1 cellular context compared by ENCODE assay signal in the genomic region with DNA sequence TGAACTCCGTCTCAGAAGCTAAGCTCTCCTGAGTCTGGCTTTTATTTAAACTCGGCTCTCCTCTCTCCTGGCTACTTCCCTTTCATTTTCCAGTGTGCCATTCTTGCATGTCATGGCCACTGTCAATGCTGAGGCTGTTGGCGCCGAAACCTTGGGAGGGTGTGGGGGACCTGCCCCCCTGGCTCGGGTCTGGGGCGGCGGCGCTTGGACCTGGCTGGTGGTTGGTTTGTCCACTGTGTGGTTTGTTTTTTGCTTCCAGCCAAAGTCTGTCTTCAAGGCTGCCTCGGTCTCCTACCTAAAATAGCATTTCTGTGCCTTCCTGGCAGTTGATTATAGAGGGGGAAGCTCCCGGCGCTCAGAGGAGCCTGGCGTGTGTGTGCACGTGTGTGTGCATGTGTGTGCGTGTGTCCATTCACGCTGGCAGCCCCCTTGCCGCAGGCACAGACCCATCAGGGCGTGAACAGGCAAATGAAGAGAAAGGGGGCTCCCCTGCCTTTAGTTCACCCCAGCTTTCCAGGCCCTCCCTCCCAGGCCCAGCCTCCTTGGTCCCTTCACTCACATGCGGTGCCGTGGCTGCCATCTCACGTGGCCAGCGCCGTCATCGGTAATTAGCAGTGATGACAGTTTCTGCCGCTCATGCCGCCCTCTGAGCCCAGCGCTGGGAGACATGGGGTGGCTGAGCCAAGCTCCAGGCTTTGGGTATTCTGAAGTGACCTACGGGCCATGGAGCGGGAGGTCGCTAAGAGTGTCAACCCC.
TF ChIP-seq lines count a peak whose summit lies in the region.

No MANE protein-coding gene starts in this region.

TF ChIP-seq in K562, 482 proteins besides CTCF, POLR2A, EP300 and RAD21 (continued from another document and continues in another):
- TF ChIP-seq ZNF224 (CRISPR knock-in tag; IDR thresholded peaks at IDR 0.05) (0 out of 2 replicates have a peak, but pooled peaks have one; percentile 53), TCF3 (CRISPR knock-in tag; IDR thresholded peaks at IDR 0.05) (0 out of 2 replicates have a peak, but pooled peaks have one; percentile 5), SRSF1 (IDR thresholded peaks at IDR 0.05; ENCODE audit: low read depth, low read length) (no peak), CBX1 (IDR thresholded peaks at IDR 0.05; ENCODE audit: low read depth) (no peak), TBP (optimal IDR thresholded peaks at IDR 0.05; ENCODE audit: low read depth, low read length) (peak; percentile 54), HDAC1 (IDR thresholded peaks at IDR 0.05) (peak in 1 of 2 experiments; percentile 93; a peak in 2 of 4 replicates), ZNF79 (CRISPR knock-in tag; IDR thresholded peaks at IDR 0.05; ENCODE audit: low read depth) (no peak), MTA3 (IDR thresholded peaks at IDR 0.05; ENCODE audit: borderline replicate concordance) (peak; percentile 61; the same call in 1 of the 2 replicates), CREBBP (IDR thresholded peaks at IDR 0.05; ENCODE audit: low read depth, low read length) (no peak), HDAC2 (IDR thresholded peaks at IDR 0.05) (0 out of 2 replicates have a peak, but pooled peaks have one; percentile 52), DACH1 (IDR thresholded peaks at IDR 0.05; ENCODE audit: partially characterized antibody) (no peak), NCOA2 (IDR thresholded peaks at IDR 0.05; ENCODE audit: partially characterized antibody in 2 of 2) (no peak), ZNF57 (CRISPR knock-in tag; IDR thresholded peaks at IDR 0.05) (no peak), ATF7 (IDR thresholded peaks at IDR 0.05) (peak; percentile 69; the same call in 1 of the 2 replicates), MCM3 (IDR thresholded peaks at IDR 0.05) (no peak), NFATC3 (IDR thresholded peaks at IDR 0.05) (no peak), PCBP2 (IDR thresholded peaks at IDR 0.05; ENCODE audit: low read depth, low read length, poor library complexity, severe bottlenecking) (no peak), HDAC3 (IDR thresholded peaks at IDR 0.05; ENCODE audit: borderline replicate concordance, partially characterized antibody) (no peak), DNMT1 (IDR thresholded peaks at IDR 0.05) (no peak)
- TF ChIP-seq, protein P1, sequence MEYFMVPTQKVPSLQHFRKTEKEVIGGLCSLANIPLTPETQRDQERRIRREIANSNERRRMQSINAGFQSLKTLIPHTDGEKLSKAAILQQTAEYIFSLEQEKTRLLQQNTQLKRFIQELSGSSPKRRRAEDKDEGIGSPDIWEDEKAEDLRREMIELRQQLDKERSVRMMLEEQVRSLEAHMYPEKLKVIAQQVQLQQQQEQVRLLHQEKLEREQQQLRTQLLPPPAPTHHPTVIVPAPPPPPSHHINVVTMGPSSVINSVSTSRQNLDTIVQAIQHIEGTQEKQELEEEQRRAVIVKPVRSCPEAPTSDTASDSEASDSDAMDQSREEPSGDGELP (CRISPR knock-in tag; IDR thresholded peaks at IDR 0.05; ENCODE audit: borderline replicate concordance), result peak; percentile 65; the same call in 1 of the 2 replicates
- TF ChIP-seq, protein P2, sequence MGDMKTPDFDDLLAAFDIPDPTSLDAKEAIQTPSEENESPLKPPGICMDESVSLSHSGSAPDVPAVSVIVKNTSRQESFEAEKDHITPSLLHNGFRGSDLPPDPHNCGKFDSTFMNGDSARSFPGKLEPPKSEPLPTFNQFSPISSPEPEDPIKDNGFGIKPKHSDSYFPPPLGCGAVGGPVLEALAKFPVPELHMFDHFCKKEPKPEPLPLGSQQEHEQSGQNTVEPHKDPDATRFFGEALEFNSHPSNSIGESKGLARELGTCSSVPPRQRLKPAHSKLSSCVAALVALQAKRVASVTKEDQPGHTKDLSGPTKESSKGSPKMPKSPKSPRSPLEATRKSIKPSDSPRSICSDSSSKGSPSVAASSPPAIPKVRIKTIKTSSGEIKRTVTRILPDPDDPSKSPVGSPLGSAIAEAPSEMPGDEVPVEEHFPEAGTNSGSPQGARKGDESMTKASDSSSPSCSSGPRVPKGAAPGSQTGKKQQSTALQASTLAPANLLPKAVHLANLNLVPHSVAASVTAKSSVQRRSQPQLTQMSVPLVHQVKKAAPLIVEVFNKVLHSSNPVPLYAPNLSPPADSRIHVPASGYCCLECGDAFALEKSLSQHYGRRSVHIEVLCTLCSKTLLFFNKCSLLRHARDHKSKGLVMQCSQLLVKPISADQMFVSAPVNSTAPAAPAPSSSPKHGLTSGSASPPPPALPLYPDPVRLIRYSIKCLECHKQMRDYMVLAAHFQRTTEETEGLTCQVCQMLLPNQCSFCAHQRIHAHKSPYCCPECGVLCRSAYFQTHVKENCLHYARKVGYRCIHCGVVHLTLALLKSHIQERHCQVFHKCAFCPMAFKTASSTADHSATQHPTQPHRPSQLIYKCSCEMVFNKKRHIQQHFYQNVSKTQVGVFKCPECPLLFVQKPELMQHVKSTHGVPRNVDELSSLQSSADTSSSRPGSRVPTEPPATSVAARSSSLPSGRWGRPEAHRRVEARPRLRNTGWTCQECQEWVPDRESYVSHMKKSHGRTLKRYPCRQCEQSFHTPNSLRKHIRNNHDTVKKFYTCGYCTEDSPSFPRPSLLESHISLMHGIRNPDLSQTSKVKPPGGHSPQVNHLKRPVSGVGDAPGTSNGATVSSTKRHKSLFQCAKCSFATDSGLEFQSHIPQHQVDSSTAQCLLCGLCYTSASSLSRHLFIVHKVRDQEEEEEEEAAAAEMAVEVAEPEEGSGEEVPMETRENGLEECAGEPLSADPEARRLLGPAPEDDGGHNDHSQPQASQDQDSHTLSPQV (IDR thresholded peaks at IDR 0.05), result peak; percentile 78
- TF ChIP-seq, protein P3, sequence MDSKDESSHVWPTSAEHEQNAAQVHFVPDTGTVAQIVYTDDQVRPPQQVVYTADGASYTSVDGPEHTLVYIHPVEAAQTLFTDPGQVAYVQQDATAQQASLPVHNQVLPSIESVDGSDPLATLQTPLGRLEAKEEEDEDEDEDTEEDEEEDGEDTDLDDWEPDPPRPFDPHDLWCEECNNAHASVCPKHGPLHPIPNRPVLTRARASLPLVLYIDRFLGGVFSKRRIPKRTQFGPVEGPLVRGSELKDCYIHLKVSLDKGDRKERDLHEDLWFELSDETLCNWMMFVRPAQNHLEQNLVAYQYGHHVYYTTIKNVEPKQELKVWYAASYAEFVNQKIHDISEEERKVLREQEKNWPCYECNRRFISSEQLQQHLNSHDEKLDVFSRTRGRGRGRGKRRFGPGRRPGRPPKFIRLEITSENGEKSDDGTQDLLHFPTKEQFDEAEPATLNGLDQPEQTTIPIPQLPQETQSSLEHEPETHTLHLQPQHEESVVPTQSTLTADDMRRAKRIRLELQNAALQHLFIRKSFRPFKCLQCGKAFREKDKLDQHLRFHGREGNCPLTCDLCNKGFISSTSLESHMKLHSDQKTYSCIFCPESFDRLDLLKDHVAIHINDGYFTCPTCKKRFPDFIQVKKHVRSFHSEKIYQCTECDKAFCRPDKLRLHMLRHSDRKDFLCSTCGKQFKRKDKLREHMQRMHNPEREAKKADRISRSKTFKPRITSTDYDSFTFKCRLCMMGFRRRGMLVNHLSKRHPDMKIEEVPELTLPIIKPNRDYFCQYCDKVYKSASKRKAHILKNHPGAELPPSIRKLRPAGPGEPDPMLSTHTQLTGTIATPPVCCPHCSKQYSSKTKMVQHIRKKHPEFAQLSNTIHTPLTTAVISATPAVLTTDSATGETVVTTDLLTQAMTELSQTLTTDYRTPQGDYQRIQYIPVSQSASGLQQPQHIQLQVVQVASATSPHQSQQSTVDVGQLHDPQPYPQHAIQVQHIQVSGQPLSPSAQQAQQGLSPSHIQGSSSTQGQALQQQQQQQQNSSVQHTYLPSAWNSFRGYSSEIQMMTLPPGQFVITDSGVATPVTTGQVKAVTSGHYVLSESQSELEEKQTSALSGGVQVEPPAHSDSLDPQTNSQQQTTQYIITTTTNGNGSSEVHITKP (IDR thresholded peaks at IDR 0.05; ENCODE audit: partially characterized antibody), result peak; percentile 54
- TF ChIP-seq, protein P4, sequence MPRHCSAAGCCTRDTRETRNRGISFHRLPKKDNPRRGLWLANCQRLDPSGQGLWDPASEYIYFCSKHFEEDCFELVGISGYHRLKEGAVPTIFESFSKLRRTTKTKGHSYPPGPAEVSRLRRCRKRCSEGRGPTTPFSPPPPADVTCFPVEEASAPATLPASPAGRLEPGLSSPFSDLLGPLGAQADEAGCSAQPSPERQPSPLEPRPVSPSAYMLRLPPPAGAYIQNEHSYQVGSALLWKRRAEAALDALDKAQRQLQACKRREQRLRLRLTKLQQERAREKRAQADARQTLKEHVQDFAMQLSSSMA (CRISPR knock-in tag; IDR thresholded peaks at IDR 0.05), result no peak
- TF ChIP-seq, protein P5, sequence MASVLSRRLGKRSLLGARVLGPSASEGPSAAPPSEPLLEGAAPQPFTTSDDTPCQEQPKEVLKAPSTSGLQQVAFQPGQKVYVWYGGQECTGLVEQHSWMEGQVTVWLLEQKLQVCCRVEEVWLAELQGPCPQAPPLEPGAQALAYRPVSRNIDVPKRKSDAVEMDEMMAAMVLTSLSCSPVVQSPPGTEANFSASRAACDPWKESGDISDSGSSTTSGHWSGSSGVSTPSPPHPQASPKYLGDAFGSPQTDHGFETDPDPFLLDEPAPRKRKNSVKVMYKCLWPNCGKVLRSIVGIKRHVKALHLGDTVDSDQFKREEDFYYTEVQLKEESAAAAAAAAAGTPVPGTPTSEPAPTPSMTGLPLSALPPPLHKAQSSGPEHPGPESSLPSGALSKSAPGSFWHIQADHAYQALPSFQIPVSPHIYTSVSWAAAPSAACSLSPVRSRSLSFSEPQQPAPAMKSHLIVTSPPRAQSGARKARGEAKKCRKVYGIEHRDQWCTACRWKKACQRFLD (CRISPR knock-in tag; IDR thresholded peaks at IDR 0.05), result 0 out of 2 replicates have a peak, but pooled peaks have one; percentile 35
- TF ChIP-seq, protein P6, sequence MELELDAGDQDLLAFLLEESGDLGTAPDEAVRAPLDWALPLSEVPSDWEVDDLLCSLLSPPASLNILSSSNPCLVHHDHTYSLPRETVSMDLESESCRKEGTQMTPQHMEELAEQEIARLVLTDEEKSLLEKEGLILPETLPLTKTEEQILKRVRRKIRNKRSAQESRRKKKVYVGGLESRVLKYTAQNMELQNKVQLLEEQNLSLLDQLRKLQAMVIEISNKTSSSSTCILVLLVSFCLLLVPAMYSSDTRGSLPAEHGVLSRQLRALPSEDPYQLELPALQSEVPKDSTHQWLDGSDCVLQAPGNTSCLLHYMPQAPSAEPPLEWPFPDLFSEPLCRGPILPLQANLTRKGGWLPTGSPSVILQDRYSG (tag; conservative IDR thresholded peaks at IDR 0.05; ENCODE audit: low read depth), result no peak
- TF ChIP-seq, protein P7, sequence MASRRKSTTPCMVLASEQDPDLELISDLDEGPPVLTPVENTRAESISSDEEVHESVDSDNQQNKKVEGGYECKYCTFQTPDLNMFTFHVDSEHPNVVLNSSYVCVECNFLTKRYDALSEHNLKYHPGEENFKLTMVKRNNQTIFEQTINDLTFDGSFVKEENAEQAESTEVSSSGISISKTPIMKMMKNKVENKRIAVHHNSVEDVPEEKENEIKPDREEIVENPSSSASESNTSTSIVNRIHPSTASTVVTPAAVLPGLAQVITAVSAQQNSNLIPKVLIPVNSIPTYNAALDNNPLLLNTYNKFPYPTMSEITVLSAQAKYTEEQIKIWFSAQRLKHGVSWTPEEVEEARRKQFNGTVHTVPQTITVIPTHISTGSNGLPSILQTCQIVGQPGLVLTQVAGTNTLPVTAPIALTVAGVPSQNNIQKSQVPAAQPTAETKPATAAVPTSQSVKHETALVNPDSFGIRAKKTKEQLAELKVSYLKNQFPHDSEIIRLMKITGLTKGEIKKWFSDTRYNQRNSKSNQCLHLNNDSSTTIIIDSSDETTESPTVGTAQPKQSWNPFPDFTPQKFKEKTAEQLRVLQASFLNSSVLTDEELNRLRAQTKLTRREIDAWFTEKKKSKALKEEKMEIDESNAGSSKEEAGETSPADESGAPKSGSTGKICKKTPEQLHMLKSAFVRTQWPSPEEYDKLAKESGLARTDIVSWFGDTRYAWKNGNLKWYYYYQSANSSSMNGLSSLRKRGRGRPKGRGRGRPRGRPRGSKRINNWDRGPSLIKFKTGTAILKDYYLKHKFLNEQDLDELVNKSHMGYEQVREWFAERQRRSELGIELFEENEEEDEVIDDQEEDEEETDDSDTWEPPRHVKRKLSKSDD (conservative IDR thresholded peaks at IDR 0.05; ENCODE audit: low read length), result no peak
- TF ChIP-seq, protein P8, sequence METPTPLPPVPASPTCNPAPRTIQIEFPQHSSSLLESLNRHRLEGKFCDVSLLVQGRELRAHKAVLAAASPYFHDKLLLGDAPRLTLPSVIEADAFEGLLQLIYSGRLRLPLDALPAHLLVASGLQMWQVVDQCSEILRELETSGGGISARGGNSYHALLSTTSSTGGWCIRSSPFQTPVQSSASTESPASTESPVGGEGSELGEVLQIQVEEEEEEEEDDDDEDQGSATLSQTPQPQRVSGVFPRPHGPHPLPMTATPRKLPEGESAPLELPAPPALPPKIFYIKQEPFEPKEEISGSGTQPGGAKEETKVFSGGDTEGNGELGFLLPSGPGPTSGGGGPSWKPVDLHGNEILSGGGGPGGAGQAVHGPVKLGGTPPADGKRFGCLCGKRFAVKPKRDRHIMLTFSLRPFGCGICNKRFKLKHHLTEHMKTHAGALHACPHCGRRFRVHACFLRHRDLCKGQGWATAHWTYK (CRISPR knock-in tag; IDR thresholded peaks at IDR 0.05), result peak; percentile 91
- TF ChIP-seq, protein P9, sequence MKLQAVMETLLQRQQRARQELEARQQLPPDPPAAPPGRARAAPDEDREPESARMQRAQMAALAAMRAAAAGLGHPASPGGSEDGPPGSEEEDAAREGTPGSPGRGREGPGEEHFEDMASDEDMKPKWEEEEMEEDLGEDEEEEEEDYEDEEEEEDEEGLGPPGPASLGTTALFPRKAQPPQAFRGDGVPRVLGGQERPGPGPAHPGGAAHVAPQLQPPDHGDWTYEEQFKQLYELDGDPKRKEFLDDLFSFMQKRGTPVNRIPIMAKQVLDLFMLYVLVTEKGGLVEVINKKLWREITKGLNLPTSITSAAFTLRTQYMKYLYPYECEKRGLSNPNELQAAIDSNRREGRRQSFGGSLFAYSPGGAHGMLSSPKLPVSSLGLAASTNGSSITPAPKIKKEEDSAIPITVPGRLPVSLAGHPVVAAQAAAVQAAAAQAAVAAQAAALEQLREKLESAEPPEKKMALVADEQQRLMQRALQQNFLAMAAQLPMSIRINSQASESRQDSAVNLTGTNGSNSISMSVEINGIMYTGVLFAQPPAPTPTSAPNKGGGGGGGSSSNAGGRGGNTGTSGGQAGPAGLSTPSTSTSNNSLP (IDR thresholded peaks at IDR 0.05; ENCODE audit: borderline replicate concordance, low read depth, low read length), result no peak
- TF ChIP-seq, protein P10, sequence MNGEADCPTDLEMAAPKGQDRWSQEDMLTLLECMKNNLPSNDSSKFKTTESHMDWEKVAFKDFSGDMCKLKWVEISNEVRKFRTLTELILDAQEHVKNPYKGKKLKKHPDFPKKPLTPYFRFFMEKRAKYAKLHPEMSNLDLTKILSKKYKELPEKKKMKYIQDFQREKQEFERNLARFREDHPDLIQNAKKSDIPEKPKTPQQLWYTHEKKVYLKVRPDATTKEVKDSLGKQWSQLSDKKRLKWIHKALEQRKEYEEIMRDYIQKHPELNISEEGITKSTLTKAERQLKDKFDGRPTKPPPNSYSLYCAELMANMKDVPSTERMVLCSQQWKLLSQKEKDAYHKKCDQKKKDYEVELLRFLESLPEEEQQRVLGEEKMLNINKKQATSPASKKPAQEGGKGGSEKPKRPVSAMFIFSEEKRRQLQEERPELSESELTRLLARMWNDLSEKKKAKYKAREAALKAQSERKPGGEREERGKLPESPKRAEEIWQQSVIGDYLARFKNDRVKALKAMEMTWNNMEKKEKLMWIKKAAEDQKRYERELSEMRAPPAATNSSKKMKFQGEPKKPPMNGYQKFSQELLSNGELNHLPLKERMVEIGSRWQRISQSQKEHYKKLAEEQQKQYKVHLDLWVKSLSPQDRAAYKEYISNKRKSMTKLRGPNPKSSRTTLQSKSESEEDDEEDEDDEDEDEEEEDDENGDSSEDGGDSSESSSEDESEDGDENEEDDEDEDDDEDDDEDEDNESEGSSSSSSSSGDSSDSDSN (IDR thresholded peaks at IDR 0.05; ENCODE audit: borderline replicate concordance in 1 of 2, low read depth in 2 of 2, low read length in 2 of 2), result no peak; a peak in 1 of 4 replicates
